ENCODE assay signal across 17 cellular contexts in the genomic region with DNA sequence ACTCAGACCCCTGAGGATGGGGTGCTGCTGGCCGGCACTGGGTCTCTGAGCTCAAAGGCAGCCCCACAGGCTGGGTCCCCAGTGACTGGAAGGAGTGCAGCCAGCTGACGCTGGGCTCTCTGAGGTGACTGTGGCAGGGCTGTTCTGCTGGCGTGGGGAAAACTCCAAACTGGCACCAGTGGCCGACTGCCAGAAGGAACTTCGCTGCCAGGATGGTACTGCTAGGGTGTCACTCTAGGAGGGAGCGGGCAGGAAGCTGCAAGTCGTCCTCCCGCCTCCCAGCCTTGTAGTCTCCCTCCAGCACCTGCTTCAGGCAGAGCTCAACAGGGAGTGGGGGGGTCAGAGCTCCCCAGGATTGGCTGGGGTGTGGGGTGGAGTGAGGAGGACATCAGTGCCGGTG. TPM values are rescaled to one million over a fixed set of nuclear protein-coding genes. Genes with fewer than 3 reads are reported as not detected.
DNase-seq lines count a peak whose midpoint lies in the region; ATAC-seq and TF ChIP-seq lines count a peak whose summit lies in the region.
"Had no signal": no experiment of that assay in that cellular context is flagged by ENCODE, and none has a peak within 500 bp of the region (broad histone marks: within the 10 kb centered on the region; RNA-seq: fewer than 3 reads in every experiment).

No MANE protein-coding gene starts in this region.

- peaks cover 6% of the 10 kb centered on the region for H3K36me3 ChIP-seq in right atrium auricular region
- no peaks in the 10 kb centered on the region for H3K36me3 ChIP-seq in mucosa of descending colon (ENCODE audit: low read depth)
- peaks cover 8% of the 10 kb centered on the region for H3K36me3 ChIP-seq in upper lobe of right lung
- H3K36me3 ChIP-seq: thoracic aorta had no signal

- intact Hi-C loops in Right ventricle myocardium superior (cut with DNase I) = no loop called here
- intact Hi-C loops in mucosa of descending colon (cut with DNase I, micrococcal nuclease) = no loop called here
- intact Hi-C loops in upper lobe of right lung (cut with DNase I) = no loop called here

- DNase-seq in Right ventricle myocardium superior = peak; percentile 70
- no peak for DNase-seq in right atrium auricular region (ENCODE audit: low spot score)
- DNase-seq in caudate nucleus (lab: John Stamatoyannopoulos, UW) = peak in 1 of 61 donors; percentile 45
- DNase-seq in mucosa of descending colon = peak in 1 of 3 donors; percentile 30
- peak; percentile 63 for DNase-seq in upper lobe of right lung
- DNase-seq in NCI-H1436 treated with DMSO at 0.1 percent for 48 hours (lab: John Stamatoyannopoulos, UW) = no peak
- DNase-seq in central memory CD4-positive, alpha-beta T cell = no peak
- DNase-seq in effector CD4-positive, alpha-beta T cell = no peak
- DNase-seq: activated CD4-positive, alpha-beta T cell treated with anti-CD3 and anti-CD28 coated beads for 36 hours; activated CD8-positive, alpha-beta memory T cell treated with anti-CD3 and anti-CD28 coated beads, Interleukin-2, amount 50 U/mL, for 4 hours; activated gamma-delta T cell; Caco-2; erythroblast; NCI-H526 treated with DMSO at 0.1 percent for 48 hours; PC-3; stimulated activated CD4-positive, alpha-beta T cell treated with anti-CD3 and anti-CD28 coated beads, Interleukin-4, amount 100 ng/mL, for 4 hours had no signal

- TF ChIP-seq CTCF in right atrium auricular region (IDR thresholded peaks at IDR 0.05) (no peak), mucosa of descending colon (IDR thresholded peaks at IDR 0.05) (no peak), upper lobe of right lung (IDR thresholded peaks at IDR 0.05) (no peak)

- no peak overlapping the region for H3K4me3 ChIP-seq in right atrium auricular region
- H3K4me3 ChIP-seq in mucosa of descending colon = no peak overlapping the region
- H3K4me3 ChIP-seq in upper lobe of right lung = no peak overlapping the region
- H3K4me3 ChIP-seq: thoracic aorta had no signal

- H3K27me3 ChIP-seq in right atrium auricular region (no peaks in the 10 kb centered on the region), upper lobe of right lung (no peaks in the 10 kb centered on the region)

- peak; percentile 61 for ATAC-seq in Right ventricle myocardium superior (ENCODE audit: poor library complexity)
- ATAC-seq in mucosa of descending colon = peak; percentile 12
- no peak for ATAC-seq in upper lobe of right lung
- ATAC-seq: activated CD4-positive, alpha-beta T cell treated with anti-CD3 and anti-CD28 coated beads for 36 hours; PC-3 had no signal

- H3K9me3 ChIP-seq in right atrium auricular region = no peaks in the 10 kb centered on the region
- no peaks in the 10 kb centered on the region for H3K9me3 ChIP-seq in mucosa of descending colon
- no peaks in the 10 kb centered on the region for H3K9me3 ChIP-seq in upper lobe of right lung
- H3K9me3 ChIP-seq: Caco-2, thoracic aorta had no signal

- H3K4me1 ChIP-seq in right atrium auricular region = peaks cover 0 to 31% of the 10 kb centered on the region in 2 donors
- H3K4me1 ChIP-seq in mucosa of descending colon (ENCODE audit: low read depth) = peaks cover 16% of the 10 kb centered on the region
- H3K4me1 ChIP-seq in upper lobe of right lung = peaks cover 31% of the 10 kb centered on the region
- H3K4me1 ChIP-seq: Caco-2 had no signal

- H3K27ac ChIP-seq in right atrium auricular region (no peak overlapping the region), caudate nucleus (ENCODE audit: low read depth, low read length) (peak overlapping the region; percentile 19), upper lobe of right lung (no peak overlapping the region)
- H3K27ac ChIP-seq: thoracic aorta had no signal

RNA-seq across cellular contexts. Expression of a gene that starts 41.3 kb away (rescaled TPM):
- total RNA-seq in Right ventricle myocardium superior (64.6 TPM), right atrium auricular region (10 to 100 TPM; 68.0 to 83.4 TPM), mucosa of descending colon (100 to 1,000 TPM in 1 of 3 donors, 10 to 100 TPM in 2; 77.6 to 106 (median 84.4) TPM), upper lobe of right lung (102 TPM)

Comparison
In these comparisons a context has a peak if more than half of its experiments do, and no peak if none do; other contexts are left out.
1. DNase-seq: peak in Right ventricle myocardium superior (single experiment) and upper lobe of right lung (single experiment); none in right atrium auricular region (single experiment), NCI-H1436 treated with DMSO at 0.1 percent for 48 hours (single experiment), central memory CD4-positive, alpha-beta T cell (single experiment) and effector CD4-positive, alpha-beta T cell (single experiment).